Comparison of ENCODE assay signal across 1 cellular context in the genomic region with DNA sequence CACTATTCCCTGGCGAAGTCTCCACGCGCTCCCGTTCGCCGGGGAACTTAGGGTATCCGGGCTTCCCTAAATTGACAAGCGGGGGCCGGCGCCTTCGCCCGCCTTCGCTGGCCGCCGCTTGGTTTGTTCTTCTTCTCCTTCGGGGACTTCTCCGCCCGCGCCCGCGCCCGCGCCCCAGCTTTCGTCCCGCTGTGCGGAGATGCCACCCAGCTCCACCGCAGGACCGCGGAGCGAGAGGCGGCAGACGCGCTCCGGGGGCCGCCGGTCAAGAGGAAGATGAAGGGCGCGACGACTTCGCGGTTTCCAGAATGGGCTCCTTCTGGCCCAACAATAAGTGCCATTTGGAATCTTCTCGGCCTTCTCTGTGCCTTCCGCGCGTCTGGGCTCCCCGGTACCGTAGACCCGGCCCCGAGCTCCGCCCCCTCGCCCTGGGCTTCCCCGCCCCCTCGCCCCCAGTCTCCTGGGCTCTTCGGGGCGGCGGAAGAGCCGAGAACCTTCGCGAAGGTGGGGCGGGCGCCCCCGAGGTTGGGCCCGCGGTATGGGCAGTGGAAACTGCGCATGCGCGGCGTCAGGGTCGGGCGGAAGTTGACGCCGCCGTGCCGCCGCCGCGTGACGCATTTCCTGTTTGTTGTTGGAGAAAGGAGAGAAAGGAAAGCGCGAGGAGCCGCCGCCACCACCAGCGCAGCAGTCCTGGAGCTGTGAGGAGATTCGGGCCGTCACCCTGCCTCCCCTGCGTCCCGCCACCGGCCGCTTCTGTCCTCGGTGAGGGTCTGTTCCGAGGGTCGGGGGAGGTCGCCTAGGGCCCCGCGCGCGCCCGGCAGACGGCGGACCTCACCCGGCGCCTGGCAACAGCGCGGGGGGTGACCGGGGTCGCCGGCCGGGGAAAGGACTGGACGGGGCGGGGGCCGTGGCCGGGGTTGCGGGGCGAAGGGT.
TF ChIP-seq lines count a peak whose summit lies in the region.

A gene (plus strand): TSS at position 622 of the 933 bp plus-strand sequence. CDS start 21,569 bp downstream, outside the sequence.

TF ChIP-seq in K562, 482 proteins besides CTCF, POLR2A, EP300 and RAD21 (continued from another document and continues in another):
- TF ChIP-seq PCBP2 (IDR thresholded peaks at IDR 0.05; ENCODE audit: low read depth, low read length, poor library complexity, severe bottlenecking) (peak; percentile 47), ZNF778 (CRISPR knock-in tag; IDR thresholded peaks at IDR 0.05) (no peak), RCOR1 (IDR thresholded peaks at IDR 0.05; ENCODE audit: borderline replicate concordance in 1 of 2, low read depth in 2 of 2, low read length in 2 of 2) (no peak), ZNF217 (CRISPR knock-in tag; IDR thresholded peaks at IDR 0.05) (no peak), ZNF79 (CRISPR knock-in tag; IDR thresholded peaks at IDR 0.05; ENCODE audit: low read depth) (no peak), ZNF174 (CRISPR knock-in tag; IDR thresholded peaks at IDR 0.05) (no peak), SMAD2 (IDR thresholded peaks at IDR 0.05; ENCODE audit: low read depth, low read length) (no peak), FOXA1 (IDR thresholded peaks at IDR 0.05; ENCODE audit: borderline replicate concordance) (no peak), IRF2 (CRISPR knock-in tag; IDR thresholded peaks at IDR 0.05) (no peak), TAF15 (IDR thresholded peaks at IDR 0.05; ENCODE audit: low read depth, low read length) (no peak), DIDO1 (tag; IDR thresholded peaks at IDR 0.05; ENCODE audit: low read depth) (peak; percentile 57; the same call in 1 of the 2 replicates), GATA2 (CRISPR knock-in tag; IDR thresholded peaks at IDR 0.05) (no peak), MEF2A (IDR thresholded peaks at IDR 0.05; ENCODE audit: control insufficient read depth, low read depth, low read length) (no peak), ELF2 (CRISPR knock-in tag; IDR thresholded peaks at IDR 0.05) (peak; percentile 96), PHB2 (IDR thresholded peaks at IDR 0.05; ENCODE audit: low read depth) (no peak), KDM5B (IDR thresholded peaks at IDR 0.05; ENCODE audit: insufficient replicate concordance, low read depth, low read length) (peak; percentile 55), DMBX1 (CRISPR knock-in tag; IDR thresholded peaks at IDR 0.05; ENCODE audit: borderline replicate concordance) (no peak), NR2C1 (IDR thresholded peaks at IDR 0.05) (no peak), NR2C1 (tag; IDR thresholded peaks at IDR 0.05) (no peak; the same call in 1 of the 2 replicates), ZNF134 (CRISPR knock-in tag; conservative IDR thresholded peaks at IDR 0.05) (no peak), ZNF3 (CRISPR knock-in tag; IDR thresholded peaks at IDR 0.05) (no peak), JUND (IDR thresholded peaks at IDR 0.05; ENCODE audit: borderline replicate concordance, low read depth, low read length) (0 out of 2 replicates have a peak, but pooled peaks have one; percentile 38), JUND (tag; IDR thresholded peaks at IDR 0.05; ENCODE audit: borderline replicate concordance, low read depth, low read length) (no peak), DNMT1 (IDR thresholded peaks at IDR 0.05) (no peak), SMAD3 (CRISPR knock-in tag; conservative IDR thresholded peaks at IDR 0.05) (no peak), ZNF347 (CRISPR knock-in tag; IDR thresholded peaks at IDR 0.05; ENCODE audit: low read depth) (no peak), PRPF4 (IDR thresholded peaks at IDR 0.05; ENCODE audit: insufficient read depth, low read depth, low read length, poor library complexity, severe bottlenecking) (peak; percentile 54), SIRT6 (IDR thresholded peaks at IDR 0.05; ENCODE audit: low read depth, low read length) (no peak), CBFA2T2 (conservative IDR thresholded peaks at IDR 0.05) (no peak)
- TF ChIP-seq, protein P1, sequence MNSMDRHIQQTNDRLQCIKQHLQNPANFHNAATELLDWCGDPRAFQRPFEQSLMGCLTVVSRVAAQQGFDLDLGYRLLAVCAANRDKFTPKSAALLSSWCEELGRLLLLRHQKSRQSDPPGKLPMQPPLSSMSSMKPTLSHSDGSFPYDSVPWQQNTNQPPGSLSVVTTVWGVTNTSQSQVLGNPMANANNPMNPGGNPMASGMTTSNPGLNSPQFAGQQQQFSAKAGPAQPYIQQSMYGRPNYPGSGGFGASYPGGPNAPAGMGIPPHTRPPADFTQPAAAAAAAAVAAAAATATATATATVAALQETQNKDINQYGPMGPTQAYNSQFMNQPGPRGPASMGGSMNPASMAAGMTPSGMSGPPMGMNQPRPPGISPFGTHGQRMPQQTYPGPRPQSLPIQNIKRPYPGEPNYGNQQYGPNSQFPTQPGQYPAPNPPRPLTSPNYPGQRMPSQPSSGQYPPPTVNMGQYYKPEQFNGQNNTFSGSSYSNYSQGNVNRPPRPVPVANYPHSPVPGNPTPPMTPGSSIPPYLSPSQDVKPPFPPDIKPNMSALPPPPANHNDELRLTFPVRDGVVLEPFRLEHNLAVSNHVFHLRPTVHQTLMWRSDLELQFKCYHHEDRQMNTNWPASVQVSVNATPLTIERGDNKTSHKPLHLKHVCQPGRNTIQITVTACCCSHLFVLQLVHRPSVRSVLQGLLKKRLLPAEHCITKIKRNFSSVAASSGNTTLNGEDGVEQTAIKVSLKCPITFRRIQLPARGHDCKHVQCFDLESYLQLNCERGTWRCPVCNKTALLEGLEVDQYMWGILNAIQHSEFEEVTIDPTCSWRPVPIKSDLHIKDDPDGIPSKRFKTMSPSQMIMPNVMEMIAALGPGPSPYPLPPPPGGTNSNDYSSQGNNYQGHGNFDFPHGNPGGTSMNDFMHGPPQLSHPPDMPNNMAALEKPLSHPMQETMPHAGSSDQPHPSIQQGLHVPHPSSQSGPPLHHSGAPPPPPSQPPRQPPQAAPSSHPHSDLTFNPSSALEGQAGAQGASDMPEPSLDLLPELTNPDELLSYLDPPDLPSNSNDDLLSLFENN (IDR thresholded peaks at IDR 0.05; ENCODE audit: low read depth in 2 of 2, low read length in 2 of 2) = 0 out of 4 replicates have a peak, but pooled peaks of 1 of the 2 experiments have one; percentile 19
- TF ChIP-seq, protein P2, sequence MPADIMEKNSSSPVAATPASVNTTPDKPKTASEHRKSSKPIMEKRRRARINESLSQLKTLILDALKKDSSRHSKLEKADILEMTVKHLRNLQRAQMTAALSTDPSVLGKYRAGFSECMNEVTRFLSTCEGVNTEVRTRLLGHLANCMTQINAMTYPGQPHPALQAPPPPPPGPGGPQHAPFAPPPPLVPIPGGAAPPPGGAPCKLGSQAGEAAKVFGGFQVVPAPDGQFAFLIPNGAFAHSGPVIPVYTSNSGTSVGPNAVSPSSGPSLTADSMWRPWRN (IDR thresholded peaks at IDR 0.05; ENCODE audit: low read depth) = no peak
- TF ChIP-seq, protein P3, sequence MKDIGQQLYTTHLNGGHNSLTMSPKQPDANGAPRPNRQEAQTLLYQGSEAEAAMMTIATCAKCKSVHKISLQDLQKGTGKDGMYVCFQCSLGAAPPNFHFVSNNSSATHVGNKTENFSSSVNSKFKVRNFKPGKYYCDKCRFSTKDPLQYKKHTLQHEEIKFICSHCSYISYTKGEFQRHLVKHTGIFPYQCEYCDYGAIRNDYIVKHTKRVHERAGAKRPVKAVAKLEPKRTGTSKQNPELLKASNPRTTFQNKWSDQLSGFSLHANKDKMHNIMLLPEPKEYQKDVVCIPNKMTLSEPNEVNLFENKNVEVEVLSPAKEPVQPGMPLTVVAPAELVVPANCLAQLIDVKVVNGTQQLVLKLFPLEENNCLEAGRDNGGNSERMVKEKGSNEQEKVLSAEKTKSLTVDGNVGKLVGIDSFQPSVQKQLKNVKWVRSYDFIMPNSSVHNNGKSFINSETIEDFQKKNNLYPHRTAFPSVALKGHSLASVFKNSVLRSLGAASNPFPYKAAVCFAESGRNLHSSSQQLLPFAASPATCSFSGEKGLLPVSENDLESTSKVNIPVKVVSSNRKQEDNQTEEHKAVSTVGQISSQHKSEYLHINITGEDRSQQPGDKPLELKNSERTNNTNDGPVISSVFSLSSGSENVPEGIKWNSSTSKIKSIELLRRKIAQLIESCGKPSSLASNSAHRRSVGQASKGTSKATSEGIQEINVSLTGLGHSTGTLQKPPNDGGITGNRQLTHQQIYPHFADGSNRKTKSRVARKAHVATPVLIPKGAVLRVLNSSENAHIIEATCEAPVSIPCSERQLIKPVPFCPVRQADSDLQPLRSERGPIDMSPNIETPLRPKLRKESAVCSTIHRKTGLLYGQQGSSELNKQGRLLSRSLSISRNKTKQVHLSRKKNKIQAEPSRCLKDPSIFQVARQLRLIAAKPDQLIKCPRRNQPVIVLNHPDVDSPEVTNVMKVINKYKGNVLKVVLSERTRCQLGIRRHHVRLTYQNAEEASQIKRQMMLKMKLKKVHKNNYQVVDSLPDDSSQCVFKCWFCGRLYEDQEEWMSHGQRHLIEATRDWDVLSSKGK (CRISPR knock-in tag; IDR thresholded peaks at IDR 0.05) = no peak
- TF ChIP-seq, protein P4, sequence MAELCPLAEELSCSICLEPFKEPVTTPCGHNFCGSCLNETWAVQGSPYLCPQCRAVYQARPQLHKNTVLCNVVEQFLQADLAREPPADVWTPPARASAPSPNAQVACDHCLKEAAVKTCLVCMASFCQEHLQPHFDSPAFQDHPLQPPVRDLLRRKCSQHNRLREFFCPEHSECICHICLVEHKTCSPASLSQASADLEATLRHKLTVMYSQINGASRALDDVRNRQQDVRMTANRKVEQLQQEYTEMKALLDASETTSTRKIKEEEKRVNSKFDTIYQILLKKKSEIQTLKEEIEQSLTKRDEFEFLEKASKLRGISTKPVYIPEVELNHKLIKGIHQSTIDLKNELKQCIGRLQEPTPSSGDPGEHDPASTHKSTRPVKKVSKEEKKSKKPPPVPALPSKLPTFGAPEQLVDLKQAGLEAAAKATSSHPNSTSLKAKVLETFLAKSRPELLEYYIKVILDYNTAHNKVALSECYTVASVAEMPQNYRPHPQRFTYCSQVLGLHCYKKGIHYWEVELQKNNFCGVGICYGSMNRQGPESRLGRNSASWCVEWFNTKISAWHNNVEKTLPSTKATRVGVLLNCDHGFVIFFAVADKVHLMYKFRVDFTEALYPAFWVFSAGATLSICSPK (IDR thresholded peaks at IDR 0.05; ENCODE audit: borderline replicate concordance) = no peak
- TF ChIP-seq, protein P5, sequence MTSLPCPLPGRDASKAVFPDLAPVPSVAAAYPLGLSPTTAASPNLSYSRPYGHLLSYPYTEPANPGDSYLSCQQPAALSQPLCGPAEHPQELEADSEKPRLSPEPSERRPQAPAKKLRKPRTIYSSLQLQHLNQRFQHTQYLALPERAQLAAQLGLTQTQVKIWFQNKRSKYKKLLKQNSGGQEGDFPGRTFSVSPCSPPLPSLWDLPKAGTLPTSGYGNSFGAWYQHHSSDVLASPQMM (CRISPR knock-in tag; IDR thresholded peaks at IDR 0.05) = no peak
- TF ChIP-seq, protein P6, sequence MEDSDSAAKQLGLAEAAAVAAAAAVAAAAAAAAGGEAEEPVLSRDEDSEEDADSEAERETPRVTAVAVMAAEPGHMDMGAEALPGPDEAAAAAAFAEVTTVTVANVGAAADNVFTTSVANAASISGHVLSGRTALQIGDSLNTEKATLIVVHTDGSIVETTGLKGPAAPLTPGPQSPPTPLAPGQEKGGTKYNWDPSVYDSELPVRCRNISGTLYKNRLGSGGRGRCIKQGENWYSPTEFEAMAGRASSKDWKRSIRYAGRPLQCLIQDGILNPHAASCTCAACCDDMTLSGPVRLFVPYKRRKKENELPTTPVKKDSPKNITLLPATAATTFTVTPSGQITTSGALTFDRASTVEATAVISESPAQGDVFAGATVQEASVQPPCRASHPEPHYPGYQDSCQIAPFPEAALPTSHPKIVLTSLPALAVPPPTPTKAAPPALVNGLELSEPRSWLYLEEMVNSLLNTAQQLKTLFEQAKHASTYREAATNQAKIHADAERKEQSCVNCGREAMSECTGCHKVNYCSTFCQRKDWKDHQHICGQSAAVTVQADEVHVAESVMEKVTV (CRISPR knock-in tag; IDR thresholded peaks at IDR 0.05) = no peak; the same call in 1 of the 2 replicates
- TF ChIP-seq, protein P7, sequence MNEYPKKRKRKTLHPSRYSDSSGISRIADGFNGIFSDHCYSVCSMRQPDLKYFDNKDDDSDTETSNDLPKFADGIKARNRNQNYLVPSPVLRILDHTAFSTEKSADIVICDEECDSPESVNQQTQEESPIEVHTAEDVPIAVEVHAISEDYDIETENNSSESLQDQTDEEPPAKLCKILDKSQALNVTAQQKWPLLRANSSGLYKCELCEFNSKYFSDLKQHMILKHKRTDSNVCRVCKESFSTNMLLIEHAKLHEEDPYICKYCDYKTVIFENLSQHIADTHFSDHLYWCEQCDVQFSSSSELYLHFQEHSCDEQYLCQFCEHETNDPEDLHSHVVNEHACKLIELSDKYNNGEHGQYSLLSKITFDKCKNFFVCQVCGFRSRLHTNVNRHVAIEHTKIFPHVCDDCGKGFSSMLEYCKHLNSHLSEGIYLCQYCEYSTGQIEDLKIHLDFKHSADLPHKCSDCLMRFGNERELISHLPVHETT (CRISPR knock-in tag; conservative IDR thresholded peaks at IDR 0.05 in 1 of 2, IDR thresholded peaks at IDR 0.05 in 1 of 2) = peak in 1 of 2 experiments; percentile 75; a peak in 2 of 4 replicates
- TF ChIP-seq, protein P8, sequence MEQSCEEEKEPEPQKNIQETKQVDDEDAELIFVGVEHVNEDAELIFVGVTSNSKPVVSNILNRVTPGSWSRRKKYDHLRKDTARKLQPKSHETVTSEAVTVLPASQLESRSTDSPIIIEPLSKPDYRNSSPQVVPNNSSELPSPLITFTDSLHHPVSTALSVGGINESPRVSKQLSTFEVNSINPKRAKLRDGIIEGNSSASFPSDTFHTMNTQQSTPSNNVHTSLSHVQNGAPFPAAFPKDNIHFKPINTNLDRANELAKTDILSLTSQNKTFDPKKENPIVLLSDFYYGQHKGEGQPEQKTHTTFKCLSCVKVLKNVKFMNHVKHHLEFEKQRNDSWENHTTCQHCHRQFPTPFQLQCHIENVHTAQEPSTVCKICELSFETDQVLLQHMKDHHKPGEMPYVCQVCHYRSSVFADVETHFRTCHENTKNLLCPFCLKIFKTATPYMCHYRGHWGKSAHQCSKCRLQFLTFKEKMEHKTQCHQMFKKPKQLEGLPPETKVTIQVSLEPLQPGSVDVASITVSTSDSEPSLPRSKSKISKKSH (CRISPR knock-in tag; IDR thresholded peaks at IDR 0.05) = no peak
- TF ChIP-seq, protein P9, sequence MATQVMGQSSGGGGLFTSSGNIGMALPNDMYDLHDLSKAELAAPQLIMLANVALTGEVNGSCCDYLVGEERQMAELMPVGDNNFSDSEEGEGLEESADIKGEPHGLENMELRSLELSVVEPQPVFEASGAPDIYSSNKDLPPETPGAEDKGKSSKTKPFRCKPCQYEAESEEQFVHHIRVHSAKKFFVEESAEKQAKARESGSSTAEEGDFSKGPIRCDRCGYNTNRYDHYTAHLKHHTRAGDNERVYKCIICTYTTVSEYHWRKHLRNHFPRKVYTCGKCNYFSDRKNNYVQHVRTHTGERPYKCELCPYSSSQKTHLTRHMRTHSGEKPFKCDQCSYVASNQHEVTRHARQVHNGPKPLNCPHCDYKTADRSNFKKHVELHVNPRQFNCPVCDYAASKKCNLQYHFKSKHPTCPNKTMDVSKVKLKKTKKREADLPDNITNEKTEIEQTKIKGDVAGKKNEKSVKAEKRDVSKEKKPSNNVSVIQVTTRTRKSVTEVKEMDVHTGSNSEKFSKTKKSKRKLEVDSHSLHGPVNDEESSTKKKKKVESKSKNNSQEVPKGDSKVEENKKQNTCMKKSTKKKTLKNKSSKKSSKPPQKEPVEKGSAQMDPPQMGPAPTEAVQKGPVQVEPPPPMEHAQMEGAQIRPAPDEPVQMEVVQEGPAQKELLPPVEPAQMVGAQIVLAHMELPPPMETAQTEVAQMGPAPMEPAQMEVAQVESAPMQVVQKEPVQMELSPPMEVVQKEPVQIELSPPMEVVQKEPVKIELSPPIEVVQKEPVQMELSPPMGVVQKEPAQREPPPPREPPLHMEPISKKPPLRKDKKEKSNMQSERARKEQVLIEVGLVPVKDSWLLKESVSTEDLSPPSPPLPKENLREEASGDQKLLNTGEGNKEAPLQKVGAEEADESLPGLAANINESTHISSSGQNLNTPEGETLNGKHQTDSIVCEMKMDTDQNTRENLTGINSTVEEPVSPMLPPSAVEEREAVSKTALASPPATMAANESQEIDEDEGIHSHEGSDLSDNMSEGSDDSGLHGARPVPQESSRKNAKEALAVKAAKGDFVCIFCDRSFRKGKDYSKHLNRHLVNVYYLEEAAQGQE (CRISPR knock-in tag; IDR thresholded peaks at IDR 0.05; ENCODE audit: low read depth) = no peak
